In the genomic region with DNA sequence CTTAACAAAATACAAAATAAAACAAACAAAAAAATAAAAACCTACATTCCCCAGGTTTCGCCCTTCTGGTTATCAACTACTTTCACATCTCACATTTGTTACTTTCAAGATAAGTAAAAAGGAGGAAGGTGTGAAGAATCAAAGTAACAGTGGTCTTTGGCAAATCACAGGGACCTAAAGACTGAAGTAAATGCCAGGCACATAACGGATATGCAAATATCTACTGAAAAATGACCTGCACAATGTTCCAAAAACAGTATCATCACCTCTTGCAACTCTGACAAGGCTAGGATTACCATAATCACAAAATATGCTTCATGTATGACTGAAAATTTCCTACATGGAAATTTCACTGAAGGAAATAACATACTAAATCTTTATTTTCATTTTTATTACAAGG, we compare ENCODE assay signal across 9 cellular contexts. TPM values are rescaled to one million over a fixed set of nuclear protein-coding genes. Genes with fewer than 3 reads are reported as not detected.
A peak's percentile ranks its signal among the peaks of the same experiment; 100 is the strongest.
DNase-seq lines count a peak whose midpoint lies in the region; ATAC-seq and TF ChIP-seq lines count a peak whose summit lies in the region.
"Had no signal": no experiment of that assay in that cellular context is flagged by ENCODE, and none has a peak within 500 bp of the region (broad histone marks: within the 10 kb centered on the region; RNA-seq: fewer than 3 reads in every experiment).

No MANE protein-coding gene starts in this region.

- 88 to 90% methylated on average over 1 to 2 of the region's 2 CpGs for WGBS in gastroesophageal sphincter (ENCODE audit: low coverage in 1 of 2), 2 donors
- WGBS in prostate gland = 87% methylated on average over 2 of the region's 2 CpGs

- H3K9me3 ChIP-seq in gastroesophageal sphincter (no peaks in the 10 kb centered on the region), prostate gland (peaks cover 5% of the 10 kb centered on the region)

- TF ChIP-seq CTCF in gastroesophageal sphincter (IDR thresholded peaks at IDR 0.05) = no peak
- TF ChIP-seq CTCF in prostate gland (IDR thresholded peaks at IDR 0.05) = no peak

- no peak for TF ChIP-seq EP300 in gastroesophageal sphincter (IDR thresholded peaks at IDR 0.05)

- H3K4me3 ChIP-seq in gastroesophageal sphincter (no peak overlapping the region), prostate gland (no peak overlapping the region)

- H3K27me3 Mint-ChIP-seq in immature natural killer cell (ENCODE audit: low read depth in 3 of 3) = peaks cover 0 to 1% (median 0%) of the 10 kb centered on the region in 3 donors

- ATAC-seq in GM18861 (IDR thresholded peaks at IDR 0.05; ENCODE audit: unreplicated experiment) (peak; percentile 82), GM21723 (IDR thresholded peaks at IDR 0.05; ENCODE audit: unreplicated experiment) (peak; percentile 86), HG03520 (IDR thresholded peaks at IDR 0.05; ENCODE audit: unreplicated experiment) (peak; percentile 79), gastroesophageal sphincter (no peak), HG02970 (IDR thresholded peaks at IDR 0.05; ENCODE audit: low FRiP score, unreplicated experiment) (no peak)

- H3K9me3 Mint-ChIP-seq in immature natural killer cell = no peaks in the 10 kb centered on the region

- peaks cover 34 to 58% of the 10 kb centered on the region in 2 donors for H3K4me1 Mint-ChIP-seq in immature natural killer cell

- intact Hi-C loops in prostate gland (cut with DNase I) = no loop called here

- H3K4me3 Mint-ChIP-seq in immature natural killer cell = peak overlapping the region; percentile 15 to 70 (median 43)

- peaks cover 0 to 21% (median 15%) of the 10 kb centered on the region in 3 donors for H3K36me3 Mint-ChIP-seq in immature natural killer cell

- peaks cover 0 to 39% of the 10 kb centered on the region in 2 donors for H3K36me3 ChIP-seq in gastroesophageal sphincter
- H3K36me3 ChIP-seq in prostate gland = no peaks in the 10 kb centered on the region

- no peak for TF ChIP-seq POLR2A in gastroesophageal sphincter (IDR thresholded peaks at IDR 0.05)
- no peak for TF ChIP-seq POLR2A in prostate gland (IDR thresholded peaks at IDR 0.05)

- H3K27ac Mint-ChIP-seq in immature natural killer cell = peak overlapping the region in 5 of 6 donors; percentile 15 to 67 (median 23)

- no peaks in the 10 kb centered on the region for H3K27me3 ChIP-seq in gastroesophageal sphincter
- no peaks in the 10 kb centered on the region for H3K27me3 ChIP-seq in prostate gland (replicated peaks; ENCODE audit: insufficient read depth)

- H3K27ac ChIP-seq in gastroesophageal sphincter (no peak overlapping the region), prostate gland (no peak overlapping the region)

- DNase-seq in immature natural killer cell = peak; percentile 21 to 34 (median 24)
- DNase-seq in epidermal melanocyte (ENCODE audit: insufficient read length, low spot score) = no peak
- DNase-seq in prostate gland (ENCODE audit: low spot score) = no peak
- DNase-seq: stimulated activated CD4-positive, alpha-beta T cell treated with anti-CD3 and anti-CD28 coated beads, Interleukin-4, amount 100 ng/mL, for 24 hours had no signal

- H3K4me1 ChIP-seq in gastroesophageal sphincter (no peaks in the 10 kb centered on the region), prostate gland (replicated peaks) (no peaks in the 10 kb centered on the region)

RNA-seq across cellular contexts. Expression of gene COP1, which starts 29.3 kb away (rescaled TPM):
- polyA plus RNA-seq in immature natural killer cell = 10 to 100 TPM; 28.3 to 42.2 (median 37.4) TPM
- total RNA-seq in gastroesophageal sphincter = 10 to 100 TPM; 37.7 to 51.4 (median 44.8) TPM
- total RNA-seq in prostate gland = 10 to 100 TPM; 53.3 to 60.4 TPM

Comparison
In these comparisons a context has a peak if more than half of its experiments do, and no peak if none do; other contexts are left out.
1. ATAC-seq: peak in GM18861 (single experiment), GM21723 (single experiment) and HG03520 (single experiment); none in gastroesophageal sphincter (single experiment) and HG02970 (single experiment).
2. DNase-seq: peak in immature natural killer cell (3 of 3); none in epidermal melanocyte (single experiment) and prostate gland (single experiment).